In genomic region chr5:86909461-86909881, GRCh38 we compare ENCODE assay signal across 16 cellular contexts.
DNase-seq lines count a peak whose midpoint lies in the region; ATAC-seq, FAIRE-seq and TF ChIP-seq lines count a peak whose summit lies in the region.
"Had no signal": no experiment of that assay in that cellular context is flagged by ENCODE, and none has a peak within 500 bp of the region (broad histone marks: within the 10 kb centered on the region; RNA-seq: fewer than 3 reads in every experiment).

No MANE protein-coding gene starts in this region.

- H3K4me3 ChIP-seq in astrocyte (ENCODE audit: insufficient read depth, low read depth, low read length): no peak overlapping the region
- peak overlapping the region in 1 of 2 experiments; percentile 26 for H3K4me3 ChIP-seq in mesenchymal stem cell (ENCODE audit: insufficient read depth in 1 of 2, low read depth in 1 of 2, low read length in 2 of 2)
- H3K4me3 ChIP-seq: MG63, tibial nerve had no signal

- H3K4me2 ChIP-seq in astrocyte (ENCODE audit: low read length) (peak overlapping the region; percentile 23), mesenchymal stem cell (ENCODE audit: low read length, poor library complexity, severe bottlenecking) (no peak overlapping the region)

- H4K20me1 ChIP-seq in astrocyte (ENCODE audit: insufficient read depth, low read length): no peaks in the 10 kb centered on the region

- H3K36me3 Mint-ChIP-seq in HFFc6 (ENCODE audit: low read depth): no peaks in the 10 kb centered on the region
- no peaks in the 10 kb centered on the region for H3K36me3 Mint-ChIP-seq in astrocyte (ENCODE audit: low read depth, unreplicated experiment)
- H3K36me3 Mint-ChIP-seq: activated naive CD8-positive, alpha-beta T cell treated with anti-CD3 and anti-CD28 coated beads, Interleukin-2, amount 10 ng/mL, durations not matched to agents 7 days and 5 days; WTC11 had no signal

- no peak overlapping the region for H2BK120ac ChIP-seq in mesenchymal stem cell (ENCODE audit: low read depth, low read length)

- peak overlapping the region; percentile 46 for H3K27ac ChIP-seq in astrocyte (ENCODE audit: low read depth, low read length)
- no peak overlapping the region for H3K27ac ChIP-seq in mesenchymal stem cell (ENCODE audit: low read length, poor library complexity, severe bottlenecking)

- H3K9me3 ChIP-seq in astrocyte (ENCODE audit: insufficient read depth, low read depth, low read length): no peaks in the 10 kb centered on the region
- no peaks in the 10 kb centered on the region for H3K9me3 ChIP-seq in mesenchymal stem cell (ENCODE audit: control insufficient read depth, low read length)
- H3K9me3 ChIP-seq: MG63, tibial nerve had no signal

- H3K79me1 ChIP-seq in mesenchymal stem cell (replicated peaks; ENCODE audit: low read length, poor library complexity, severe bottlenecking): no peaks in the 10 kb centered on the region

- no peak overlapping the region for H2BK12ac ChIP-seq in mesenchymal stem cell (ENCODE audit: low read length in 2 of 2)

- peak; percentile 40 for DNase-seq in AG08395 (ENCODE audit: low spot score)
- DNase-seq in HFFc6: peak; percentile 89
- peak; percentile 69 for DNase-seq in astrocyte (ENCODE audit: low read depth)
- peak; percentile 91 for DNase-seq in mesenchymal stem cell
- no peak for DNase-seq in NCI-H1105 (lab: John Stamatoyannopoulos, UW)
- DNase-seq: activated naive CD8-positive, alpha-beta T cell treated with anti-CD3 and anti-CD28 coated beads, Interleukin-2, amount 10 ng/mL, durations not matched to agents 7 days and 5 days; cortex of kidney; GDM1; GOT3 had no signal

- H3K4me1 Mint-ChIP-seq in HFFc6 (ENCODE audit: low read depth) (peaks cover 53% of the 10 kb centered on the region), astrocyte (ENCODE audit: low read depth, unreplicated experiment) (peaks cover 21% of the 10 kb centered on the region)
- H3K4me1 Mint-ChIP-seq: activated naive CD8-positive, alpha-beta T cell treated with anti-CD3 and anti-CD28 coated beads, Interleukin-2, amount 10 ng/mL, durations not matched to agents 7 days and 5 days; WTC11 had no signal

- H3K9ac ChIP-seq in astrocyte (ENCODE audit: low read length) (no peak overlapping the region), mesenchymal stem cell (ENCODE audit: low read length) (no peak overlapping the region)

- H3K18ac ChIP-seq in mesenchymal stem cell (ENCODE audit: low read depth in 1 of 2, low read length in 2 of 2): no peak overlapping the region

- H4K8ac ChIP-seq in mesenchymal stem cell (ENCODE audit: low read length): no peak overlapping the region

- H2BK15ac ChIP-seq in mesenchymal stem cell (ENCODE audit: low read depth, poor library complexity, severe bottlenecking): no peak overlapping the region

- H3K4ac ChIP-seq in mesenchymal stem cell (ENCODE audit: low read depth in 1 of 2, low read length in 2 of 2): no peak overlapping the region

- no peak overlapping the region for H2AFZ ChIP-seq in astrocyte (ENCODE audit: low read depth, low read length)
- no peak overlapping the region for H2AFZ ChIP-seq in mesenchymal stem cell (ENCODE audit: low read depth, low read length)

- no peak for ATAC-seq in HG02571 (IDR thresholded peaks at IDR 0.05; ENCODE audit: unreplicated experiment)
- ATAC-seq in GM21423 (IDR thresholded peaks at IDR 0.05; ENCODE audit: unreplicated experiment): no peak
- no peak for ATAC-seq in GM18858 (IDR thresholded peaks at IDR 0.05; ENCODE audit: unreplicated experiment)
- ATAC-seq: WTC11 had no signal

- WGBS in mesenchymal stem cell: 0% methylated on average over 1 of the region's 3 CpGs

- H3K4me1 ChIP-seq in astrocyte (ENCODE audit: insufficient read depth, low read length) (peaks cover 5% of the 10 kb centered on the region), mesenchymal stem cell (ENCODE audit: control insufficient read depth, insufficient read depth, low read depth, low read length) (no peaks in the 10 kb centered on the region)

- no peaks in the 10 kb centered on the region for H3K9me3 Mint-ChIP-seq in HFFc6
- H3K9me3 Mint-ChIP-seq in astrocyte (ENCODE audit: unreplicated experiment): no peaks in the 10 kb centered on the region
- H3K9me3 Mint-ChIP-seq: activated naive CD8-positive, alpha-beta T cell treated with anti-CD3 and anti-CD28 coated beads, Interleukin-2, amount 10 ng/mL, durations not matched to agents 7 days and 5 days; WTC11 had no signal

- H3K4me3 Mint-ChIP-seq in HFFc6 (peak overlapping the region; percentile 63), astrocyte (ENCODE audit: unreplicated experiment) (no peak overlapping the region)
- H3K4me3 Mint-ChIP-seq: activated naive CD8-positive, alpha-beta T cell treated with anti-CD3 and anti-CD28 coated beads, Interleukin-2, amount 10 ng/mL, durations not matched to agents 7 days and 5 days; WTC11 had no signal

- no peaks in the 10 kb centered on the region for H3K79me2 ChIP-seq in astrocyte (ENCODE audit: insufficient read depth, low read length)

- no peaks in the 10 kb centered on the region for H3K36me3 ChIP-seq in astrocyte (ENCODE audit: insufficient read depth, low read length)
- no peaks in the 10 kb centered on the region for H3K36me3 ChIP-seq in mesenchymal stem cell (ENCODE audit: control insufficient read depth in 1 of 2, insufficient read depth in 2 of 2, low read depth in 1 of 2, low read length in 2 of 2)
- H3K36me3 ChIP-seq: MG63, tibial nerve had no signal

- H3K27me3 ChIP-seq in astrocyte (ENCODE audit: insufficient read depth, low read length): no peaks in the 10 kb centered on the region
- H3K27me3 ChIP-seq in mesenchymal stem cell (ENCODE audit: control insufficient read depth in 1 of 2, insufficient read depth in 1 of 2, low read length in 2 of 2): no peaks in the 10 kb centered on the region
- H3K27me3 ChIP-seq: MG63, tibial nerve had no signal

- no peak overlapping the region for H4K91ac ChIP-seq in mesenchymal stem cell (ENCODE audit: low read length)

- peak; percentile 50 for FAIRE-seq in astrocyte (lab: Jason Lieb, UNC)

- no peak overlapping the region for H3K14ac ChIP-seq in mesenchymal stem cell (ENCODE audit: low read length in 2 of 2)

- H3K27ac Mint-ChIP-seq in HFFc6 (peak overlapping the region; percentile 80), astrocyte (ENCODE audit: unreplicated experiment) (peak overlapping the region; percentile 27)
- H3K27ac Mint-ChIP-seq: activated naive CD8-positive, alpha-beta T cell treated with anti-CD3 and anti-CD28 coated beads, Interleukin-2, amount 10 ng/mL, durations not matched to agents 7 days and 5 days; progenitor cell of endocrine pancreas; WTC11 had no signal

- no peak for TF ChIP-seq CTCF in HFFc6 (IDR thresholded peaks at IDR 0.05)
- TF ChIP-seq CTCF in astrocyte (IDR thresholded peaks at IDR 0.05; ENCODE audit: insufficient read depth, low read depth, low read length): no peak

- no peak overlapping the region for H2BK5ac ChIP-seq in mesenchymal stem cell (ENCODE audit: low read depth, low read length, poor library complexity, severe bottlenecking)

- H3K23ac ChIP-seq in mesenchymal stem cell (ENCODE audit: low read length in 2 of 2): no peak overlapping the region

- H3K27me3 Mint-ChIP-seq in HFFc6 (ENCODE audit: insufficient read depth): no peaks in the 10 kb centered on the region
- H3K27me3 Mint-ChIP-seq in astrocyte (ENCODE audit: low read depth, unreplicated experiment): no peaks in the 10 kb centered on the region
- H3K27me3 Mint-ChIP-seq: progenitor cell of endocrine pancreas had no signal

- no peak overlapping the region for H2AK5ac ChIP-seq in mesenchymal stem cell (ENCODE audit: low read length, severe bottlenecking)
